ENCODE assay signal across 8 cellular contexts in genomic region chr11:10441652-10442503, GRCh38. TPM values are rescaled to one million over a fixed set of nuclear protein-coding genes. Genes with fewer than 3 reads are reported as not detected.
A peak's percentile ranks its signal among the peaks of the same experiment; 100 is the strongest.
DNase-seq lines count a peak whose midpoint lies in the region; ATAC-seq and TF ChIP-seq lines count a peak whose summit lies in the region.

No MANE protein-coding gene starts in this region.

- H2AFZ ChIP-seq in DND-41 (ENCODE audit: low read depth, low read length), result no peak overlapping the region

- no peak overlapping the region for H3K9ac ChIP-seq in DND-41 (ENCODE audit: low read depth, low read length)

- BruUV-seq in MCF 10A (replicated peaks; lab: Mats Ljungman, UMichigan), result no TSS peak

- H3K4me2 ChIP-seq in DND-41 (ENCODE audit: insufficient read depth, low read length), result no peak overlapping the region

- no peaks in the 10 kb centered on the region for H3K27me3 ChIP-seq in DND-41 (ENCODE audit: insufficient read depth, low read length, poor library complexity)
- H3K27me3 ChIP-seq in stomach, result no peaks in the 10 kb centered on the region

- intact Hi-C loops in activated T-helper 1 cell treated with anti-CD3 and anti-CD28 coated beads, Interleukin-12 subunit alpha, Interleukin-12 subunit beta, Interleukin-2, Interleukin-4 antibody, amounts not matched to agents 30 ng/mL and 10 ng/mL and 1 ng/mL, durations not matched to agents 14 hours and 24 hours and 36 hours (cut with micrococcal nuclease), result loop anchor here (1.0 kb wide), 1 partner anchor 14 kb away; no protein-coding TSS in a partner anchor
- intact Hi-C loops in MCF 10A (cut with micrococcal nuclease), result no loop called here
- intact Hi-C loops in stomach (cut with DNase I; ENCODE audit: low total_unique reads), result no loop called here

- no peak overlapping the region for H3K27ac ChIP-seq in DND-41 (ENCODE audit: low read length)
- no peak overlapping the region for H3K27ac ChIP-seq in stomach

- CTCF ChIA-PET in MCF 10A (lab: Yijun Ruan, JAX), result interaction anchor here (1.0 to 1.1 kb wide), 2 partner anchors 36 to 69 kb away, joined by 3 read pairs; no protein-coding TSS in a partner anchor

- no peak for TF ChIP-seq EP300 in stomach (IDR thresholded peaks at IDR 0.05)

- no peaks in the 10 kb centered on the region for H3K36me3 ChIP-seq in DND-41 (ENCODE audit: insufficient read depth, low read length)
- no peaks in the 10 kb centered on the region for H3K36me3 ChIP-seq in stomach

- peaks cover 21% of the 10 kb centered on the region for H3K4me1 Mint-ChIP-seq in activated T-helper 1 cell treated with anti-CD3 and anti-CD28 coated beads, Interleukin-12 subunit alpha, Interleukin-12 subunit beta, Interleukin-2, Interleukin-4 antibody, amounts not matched to agents 30 ng/mL and 10 ng/mL and 1 ng/mL, durations not matched to agents 14 hours and 24 hours and 36 hours (ENCODE audit: low read depth)
- H3K4me1 Mint-ChIP-seq in MCF 10A (ENCODE audit: insufficient read depth, unreplicated experiment) (no peaks in the 10 kb centered on the region), progenitor cell of endocrine pancreas (ENCODE audit: low read depth) (peaks cover 7% of the 10 kb centered on the region)

- no peaks in the 10 kb centered on the region for H3K79me2 ChIP-seq in DND-41 (ENCODE audit: insufficient read depth, low read length)

- peak overlapping the region; percentile 4 for H3K4me3 Mint-ChIP-seq in activated T-helper 1 cell treated with anti-CD3 and anti-CD28 coated beads, Interleukin-12 subunit alpha, Interleukin-12 subunit beta, Interleukin-2, Interleukin-4 antibody, amounts not matched to agents 30 ng/mL and 10 ng/mL and 1 ng/mL, durations not matched to agents 14 hours and 24 hours and 36 hours
- H3K4me3 Mint-ChIP-seq in MCF 10A (ENCODE audit: unreplicated experiment) (no peak overlapping the region), progenitor cell of endocrine pancreas (ENCODE audit: low read depth) (no peak overlapping the region)

- POLR2A ChIA-PET in MCF 10A (lab: Yijun Ruan, JAX), result interaction anchor here (1.4 kb wide), 2 partner anchors 14 to 46 kb away, joined by 3 to 4 read pairs; no protein-coding TSS in a partner anchor

- no peak overlapping the region for H3K4me3 ChIP-seq in DND-41 (ENCODE audit: low read depth in 1 of 2, low read length in 2 of 2)
- no peak overlapping the region for H3K4me3 ChIP-seq in stomach

- H3K4me1 ChIP-seq in DND-41 (ENCODE audit: insufficient read depth, low read length), result peaks cover 22% of the 10 kb centered on the region
- H3K4me1 ChIP-seq in stomach, result no peaks in the 10 kb centered on the region

- H3K27ac Mint-ChIP-seq in activated T-helper 1 cell treated with anti-CD3 and anti-CD28 coated beads, Interleukin-12 subunit alpha, Interleukin-12 subunit beta, Interleukin-2, Interleukin-4 antibody, amounts not matched to agents 30 ng/mL and 10 ng/mL and 1 ng/mL, durations not matched to agents 14 hours and 24 hours and 36 hours, result peak overlapping the region; percentile 77
- no peak overlapping the region for H3K27ac Mint-ChIP-seq in MCF 10A (ENCODE audit: low read depth, unreplicated experiment)
- H3K27ac Mint-ChIP-seq in progenitor cell of endocrine pancreas, result no peak overlapping the region

- TF ChIP-seq CTCF in DND-41 (IDR thresholded peaks at IDR 0.05; ENCODE audit: borderline replicate concordance, extremely low read depth, low read length, poor library complexity, severe bottlenecking) (no peak), MCF 10A (IDR thresholded peaks at IDR 0.05; ENCODE audit: unreplicated experiment) (no peak), stomach (IDR thresholded peaks at IDR 0.05) (no peak), progenitor cell of endocrine pancreas (IDR thresholded peaks at IDR 0.05; ENCODE audit: unreplicated experiment) (no peak)

- no peak for TF ChIP-seq POLR2A in stomach (IDR thresholded peaks at IDR 0.05)

- ATAC-seq in DND-41 (ENCODE audit: insufficient read depth, low read depth), result peak; percentile 88
- ATAC-seq in GM19397 (IDR thresholded peaks at IDR 0.05; ENCODE audit: unreplicated experiment), result peak; percentile 95
- peak; percentile 90 for ATAC-seq in HG03175 (IDR thresholded peaks at IDR 0.05; ENCODE audit: unreplicated experiment)

- H3K27me3 Mint-ChIP-seq in activated T-helper 1 cell treated with anti-CD3 and anti-CD28 coated beads, Interleukin-12 subunit alpha, Interleukin-12 subunit beta, Interleukin-2, Interleukin-4 antibody, amounts not matched to agents 30 ng/mL and 10 ng/mL and 1 ng/mL, durations not matched to agents 14 hours and 24 hours and 36 hours (ENCODE audit: insufficient read depth), result peaks cover 12% of the 10 kb centered on the region
- H3K27me3 Mint-ChIP-seq in MCF 10A (ENCODE audit: insufficient read depth, unreplicated experiment) (no peaks in the 10 kb centered on the region), progenitor cell of endocrine pancreas (no peaks in the 10 kb centered on the region)

- H4K20me1 ChIP-seq in DND-41 (ENCODE audit: insufficient read depth, low read length), result no peaks in the 10 kb centered on the region

- no peaks in the 10 kb centered on the region for H3K36me3 Mint-ChIP-seq in activated T-helper 1 cell treated with anti-CD3 and anti-CD28 coated beads, Interleukin-12 subunit alpha, Interleukin-12 subunit beta, Interleukin-2, Interleukin-4 antibody, amounts not matched to agents 30 ng/mL and 10 ng/mL and 1 ng/mL, durations not matched to agents 14 hours and 24 hours and 36 hours (ENCODE audit: low read depth)
- no peaks in the 10 kb centered on the region for H3K36me3 Mint-ChIP-seq in MCF 10A (ENCODE audit: insufficient read depth, unreplicated experiment)
- H3K36me3 Mint-ChIP-seq in progenitor cell of endocrine pancreas (ENCODE audit: insufficient read depth), result no peaks in the 10 kb centered on the region

- H3K9me3 ChIP-seq in DND-41 (ENCODE audit: insufficient read depth, low read length, severe bottlenecking) (no peaks in the 10 kb centered on the region), stomach (no peaks in the 10 kb centered on the region)

- 73 to 85% (median 82%) methylated on average over 8 of the region's 8 CpGs for WGBS in stomach, 5 donors

- DNase-seq in DND-41 (peak; percentile 35), MCF 10A (ENCODE audit: unreplicated experiment) (no peak), stomach (no peak), progenitor cell of endocrine pancreas (ENCODE audit: low spot score, unreplicated experiment) (no peak)
- peak; percentile 29 for DNase-seq in activated T-helper 1 cell treated with anti-CD3 and anti-CD28 coated beads, Interleukin-12 subunit alpha, Interleukin-12 subunit beta, Interleukin-2, Interleukin-4 antibody, amounts not matched to agents 30 ng/mL and 10 ng/mL and 1 ng/mL, durations not matched to agents 14 hours and 24 hours and 36 hours (ENCODE audit: low spot score)
- DNase-seq in stimulated activated CD4-positive, alpha-beta T cell treated with anti-CD3 and anti-CD28 coated beads, Interleukin-4, amount 100 ng/mL, for 1 hour, result no peak

- no peaks in the 10 kb centered on the region for H3K9me3 Mint-ChIP-seq in activated T-helper 1 cell treated with anti-CD3 and anti-CD28 coated beads, Interleukin-12 subunit alpha, Interleukin-12 subunit beta, Interleukin-2, Interleukin-4 antibody, amounts not matched to agents 30 ng/mL and 10 ng/mL and 1 ng/mL, durations not matched to agents 14 hours and 24 hours and 36 hours
- no peaks in the 10 kb centered on the region for H3K9me3 Mint-ChIP-seq in MCF 10A (ENCODE audit: unreplicated experiment)
- no peaks in the 10 kb centered on the region for H3K9me3 Mint-ChIP-seq in progenitor cell of endocrine pancreas (ENCODE audit: low read depth)

RNA-seq across cellular contexts. Expression of gene AMPD3, which starts 13.2 kb away (rescaled TPM):
- 13.9 and 14.3 TPM in 2 replicates for total RNA-seq in activated T-helper 1 cell treated with anti-CD3 and anti-CD28 coated beads, Interleukin-12 subunit alpha, Interleukin-12 subunit beta, Interleukin-2, Interleukin-4 antibody, amounts not matched to agents 30 ng/mL and 10 ng/mL and 1 ng/mL, durations not matched to agents 14 hours and 24 hours and 36 hours
- 5.0 and 5.4 TPM in 2 replicates for total RNA-seq in MCF 10A (2022)
- 10 to 100 TPM in 3 of 5 donors, 1 to 10 TPM in 2; 7.7 to 20.4 (median 14.2) TPM for total RNA-seq in stomach
- polyA plus RNA-seq in stomach, result 1 to 10 TPM; 4.1 to 6.6 (median 5.2) TPM
- 12.9 TPM in 2 replicates for total RNA-seq in progenitor cell of endocrine pancreas

Comparison
In these comparisons a context has a peak if more than half of its experiments do, and no peak if none do; other contexts are left out.
1. DNase-seq: peak in DND-41 (single experiment) and activated T-helper 1 cell treated with anti-CD3 and anti-CD28 coated beads, Interleukin-12 subunit alpha, Interleukin-12 subunit beta, Interleukin-2, Interleukin-4 antibody, amounts not matched to agents 30 ng/mL and 10 ng/mL and 1 ng/mL, durations not matched to agents 14 hours and 24 hours and 36 hours (single experiment); none in MCF 10A (single experiment), stimulated activated CD4-positive, alpha-beta T cell treated with anti-CD3 and anti-CD28 coated beads, Interleukin-4, amount 100 ng/mL, for 1 hour (single experiment), stomach (single experiment) and progenitor cell of endocrine pancreas (single experiment).
2. Peak in every context shown above with its lines, with median percentiles within 50 percentile points of each other: ATAC-seq.